9 cellular contexts compared by ENCODE assay signal in genomic region chr3:4721511-4721911, GRCh38.
DNase-seq lines count a peak whose midpoint lies in the region; ATAC-seq and TF ChIP-seq lines count a peak whose summit lies in the region.
"Had no signal": no experiment of that assay in that cellular context is flagged by ENCODE, and none has a peak within 500 bp of the region (broad histone marks: within the 10 kb centered on the region; RNA-seq: fewer than 3 reads in every experiment).

No MANE protein-coding gene starts in this region.

- H3K4me3 Mint-ChIP-seq in effector memory CD8-positive, alpha-beta T cell, result no peak overlapping the region

- no peaks in the 10 kb centered on the region for H3K27me3 Mint-ChIP-seq in effector memory CD8-positive, alpha-beta T cell

- in situ Hi-C loops in Panc1 (cut with HindIII; ENCODE audit: low pct_unique_long_range_greater_than_20kb, low sequenced_read_pairs), result no loop called here

- ATAC-seq in Panc1 (peak; percentile 74), HG03097 (IDR thresholded peaks at IDR 0.05; ENCODE audit: low FRiP score, unreplicated experiment) (no peak)
- ATAC-seq in effector memory CD8-positive, alpha-beta T cell (replicated peaks), result no peak

- H3K27ac Mint-ChIP-seq in effector memory CD8-positive, alpha-beta T cell, result peak overlapping the region; percentile 33 to 70

- H3K36me3 ChIP-seq in Panc1 (ENCODE audit: control insufficient read depth, insufficient read depth, low read length), result no peaks in the 10 kb centered on the region

- peaks cover 0 to 4% of the 10 kb centered on the region in 2 donors for H3K4me1 Mint-ChIP-seq in effector memory CD8-positive, alpha-beta T cell (ENCODE audit: low read depth in 2 of 2)

- peaks cover 28% of the 10 kb centered on the region for H3K4me1 ChIP-seq in Panc1 (ENCODE audit: control insufficient read depth, insufficient read depth, low read length)

- CTCF ChIA-PET in AG04449 (lab: Yijun Ruan, JAX), result interaction anchor here (0.7 to 13.0 kb wide), 10 partner anchors 8 to 334 kb away, joined by 3 to 416 read pairs (median 7); partner anchors contain the start of gene BHLHE40
- CTCF ChIA-PET in Panc1 (lab: Charles Lee), result interaction anchor here (0.6 to 1.5 kb wide), 7 partner anchors 75 to 403 kb away, joined by 3 to 8 read pairs (median 3); partner anchors contain the start of gene BHLHE40

- no peaks in the 10 kb centered on the region for H3K9me3 Mint-ChIP-seq in effector memory CD8-positive, alpha-beta T cell

- intact Hi-C loops in Panc1 (cut with micrococcal nuclease; ENCODE audit: unreplicated experiment), result no loop called here

- no peak overlapping the region for H3K4me3 ChIP-seq in AG04449 (ENCODE audit: low read depth, low read length)
- H3K4me3 ChIP-seq in Panc1 (ENCODE audit: low read depth in 2 of 2, low read length in 2 of 2), result no peak overlapping the region

- H3K36me3 Mint-ChIP-seq in effector memory CD8-positive, alpha-beta T cell (ENCODE audit: insufficient read depth), result peaks cover 5% of the 10 kb centered on the region

- no peaks in the 10 kb centered on the region for H3K9me3 ChIP-seq in Panc1 (ENCODE audit: control insufficient read depth, insufficient read depth, low read depth, low read length)

- H3K27me3 ChIP-seq in Panc1 (ENCODE audit: control insufficient read depth, insufficient read depth, low read length), result no peaks in the 10 kb centered on the region

- TF ChIP-seq CTCF in AG04449 (IDR thresholded peaks at IDR 0.05; ENCODE audit: insufficient read depth, low read length, missing control alignments) (no peak), Panc1 (IDR thresholded peaks at IDR 0.05) (no peak)

- BruUV-seq in Panc1 (replicated peaks; lab: Mats Ljungman, UMichigan), result no TSS peak

- peak; percentile 86 for DNase-seq in AG04449 (ENCODE audit: low read depth, low spot score)
- DNase-seq in Panc1 (ENCODE audit: low read depth, low spot score), result no peak
- no peak for DNase-seq in effector memory CD8-positive, alpha-beta T cell
- DNase-seq in occipital lobe (lab: John Stamatoyannopoulos, UW), result peak; percentile 13
- no peak for DNase-seq in COR-L47 (lab: John Stamatoyannopoulos, UW)
- DNase-seq in NCI-H345 treated with DMSO at 0.1 percent for 48 hours (lab: John Stamatoyannopoulos, UW; ENCODE audit: unreplicated experiment), result no peak
- DNase-seq in UCSD-AML1 (lab: John Stamatoyannopoulos, UW; ENCODE audit: unreplicated experiment), result no peak
- DNase-seq: NK-92 treated with Interleukin-12 subunit alpha and Interleukin-12 subunit beta, amount 100 ng/mL, for 24 hours had no signal

- H3K27ac ChIP-seq in Panc1 (ENCODE audit: low read length), result peak overlapping the region; percentile 82

- POLR2A ChIA-PET in AG04449 (lab: Yijun Ruan, JAX) (interaction anchor here (0.7 to 2.2 kb wide), 6 partner anchors 107 to 331 kb away, joined by 3 to 31 read pairs (median 6); partner anchors contain the start of gene BHLHE40), Panc1 (lab: Charles Lee) (interaction anchor here (0.6 to 1.0 kb wide), 2 partner anchors 257 to 262 kb away, joined by 4 to 9 read pairs; partner anchors contain the start of gene BHLHE40)

Comparison
In these comparisons a context has a peak if more than half of its experiments do, and no peak if none do; other contexts are left out.
1. DNase-seq: peak in AG04449 (single experiment) and occipital lobe (single experiment); none in Panc1 (single experiment), effector memory CD8-positive, alpha-beta T cell (0 of 3), COR-L47 (single experiment), NCI-H345 treated with DMSO at 0.1 percent for 48 hours (single experiment) and UCSD-AML1 (single experiment).